ENCODE assay signal across 1 cellular context in genomic region chr6:35687658-35688604, GRCh38.
TF ChIP-seq lines count a peak whose summit lies in the region.

No MANE protein-coding gene starts in this region.

TF ChIP-seq in K562, 482 proteins besides CTCF, POLR2A, EP300 and RAD21 (continued from another document and continues in another):
- no peak for TF ChIP-seq ID3 (CRISPR knock-in tag; IDR thresholded peaks at IDR 0.05)
- 0 out of 2 replicates have a peak, but pooled peaks have one; percentile 14 for TF ChIP-seq ID3 (tag; IDR thresholded peaks at IDR 0.05)
- TF ChIP-seq AFF4 (CRISPR knock-in tag; IDR thresholded peaks at IDR 0.05) = peak; percentile 20; the same call in 1 of the 2 replicates
- TF ChIP-seq CBX3 (IDR thresholded peaks at IDR 0.05; ENCODE audit: borderline replicate concordance in 1 of 2, low read length in 2 of 2) = peak in 1 of 2 experiments; percentile 42; a peak in 1 of 3 replicates
- TF ChIP-seq IRF2 (CRISPR knock-in tag; IDR thresholded peaks at IDR 0.05) = no peak
- TF ChIP-seq CHD4 (IDR thresholded peaks at IDR 0.05; ENCODE audit: insufficient read depth, insufficient replicate concordance, low read depth, low read length, poor library complexity, severe bottlenecking) = peak; percentile 60
- TF ChIP-seq POLR2G (IDR thresholded peaks at IDR 0.05; ENCODE audit: low read depth, low read length) = no peak
- peak in 1 of 2 experiments; percentile 60; a peak in 2 of 4 replicates for TF ChIP-seq HDAC1 (IDR thresholded peaks at IDR 0.05)
- no peak for TF ChIP-seq MTA2 (IDR thresholded peaks at IDR 0.05; ENCODE audit: low read depth)
- TF ChIP-seq ZNF644 (tag; IDR thresholded peaks at IDR 0.05; ENCODE audit: low read depth) = no peak
- peak; percentile 72; the same call in 1 of the 2 replicates for TF ChIP-seq GTF2E2 (tag; IDR thresholded peaks at IDR 0.05)
- 0 out of 2 replicates have a peak, but pooled peaks have one; percentile 57 for TF ChIP-seq ZBTB40 (IDR thresholded peaks at IDR 0.05)
- TF ChIP-seq ZBTB40 (CRISPR knock-in tag; IDR thresholded peaks at IDR 0.05) = no peak
- TF ChIP-seq SMARCC2 (IDR thresholded peaks at IDR 0.05; ENCODE audit: low read depth) = peak; percentile 17; the same call in 1 of the 2 replicates
- no peak for TF ChIP-seq MEIS2 (IDR thresholded peaks at IDR 0.05; ENCODE audit: partially characterized antibody)
- TF ChIP-seq SRSF1 (IDR thresholded peaks at IDR 0.05; ENCODE audit: low read depth, low read length) = peak; percentile 52; the same call in 1 of the 2 replicates
- 0 out of 2 replicates have a peak, but pooled peaks have one; percentile 62 for TF ChIP-seq DPF2 (IDR thresholded peaks at IDR 0.05)
- no peak for TF ChIP-seq NCOA4 (IDR thresholded peaks at IDR 0.05; ENCODE audit: partially characterized antibody)
- peak; percentile 46; the same call in 1 of the 2 replicates for TF ChIP-seq PKNOX1 (IDR thresholded peaks at IDR 0.05)
- no peak for TF ChIP-seq ZFP30 (CRISPR knock-in tag; IDR thresholded peaks at IDR 0.05; ENCODE audit: borderline replicate concordance)
- peak; percentile 13 for TF ChIP-seq PRDM10 (IDR thresholded peaks at IDR 0.05; ENCODE audit: partially characterized antibody)
- TF ChIP-seq SIN3A (IDR thresholded peaks at IDR 0.05; ENCODE audit: borderline replicate concordance in 2 of 2, control insufficient read depth in 1 of 2, low read depth in 2 of 2, low read length in 2 of 2) = peak; percentile 76 to 81; a peak in 3 of 4 replicates
- TF ChIP-seq HDAC3 (IDR thresholded peaks at IDR 0.05; ENCODE audit: borderline replicate concordance, partially characterized antibody) = no peak
- peak; percentile 25; the same call in 1 of the 2 replicates for TF ChIP-seq ATF6 (CRISPR knock-in tag; IDR thresholded peaks at IDR 0.05)
- TF ChIP-seq RBM34 (IDR thresholded peaks at IDR 0.05; ENCODE audit: borderline replicate concordance, insufficient read depth, low read length) = 0 out of 2 replicates have a peak, but pooled peaks have one; percentile 39
- peak; percentile 68 for TF ChIP-seq ZEB2 (IDR thresholded peaks at IDR 0.05)
- TF ChIP-seq WHSC1 (IDR thresholded peaks at IDR 0.05; ENCODE audit: low read length) = no peak
- TF ChIP-seq GABPB1 (CRISPR knock-in tag; IDR thresholded peaks at IDR 0.05) = peak; percentile 45; the same call in 1 of the 2 replicates
- TF ChIP-seq KDM5B (IDR thresholded peaks at IDR 0.05; ENCODE audit: insufficient replicate concordance, low read depth, low read length) = peak; percentile 34
- TF ChIP-seq SMAD4 (CRISPR knock-in tag; conservative IDR thresholded peaks at IDR 0.05) = peak; percentile 81
- peak; percentile 81 for TF ChIP-seq ZSCAN29 (IDR thresholded peaks at IDR 0.05)
